9 cellular contexts compared by ENCODE assay signal in genomic region chr6:128519132-128519930, GRCh38. TPM values are rescaled to one million over a fixed set of nuclear protein-coding genes. Genes with fewer than 3 reads are reported as not detected.
A peak's percentile ranks its signal among the peaks of the same experiment; 100 is the strongest.
DNase-seq lines count a peak whose midpoint lies in the region; ATAC-seq, FAIRE-seq and TF ChIP-seq lines count a peak whose summit lies in the region.
"Had no signal": no experiment of that assay in that cellular context is flagged by ENCODE, and none has a peak within 500 bp of the region (broad histone marks: within the 10 kb centered on the region; RNA-seq: fewer than 3 reads in every experiment).

No MANE protein-coding gene starts in this region.

- CTCF ChIA-PET in activated B cell treated with CpG ODN at 0.5 μM for 24 hours (lab: Charles Lee), result no interaction called here
- CTCF ChIA-PET in HepG2 (lab: Yijun Ruan, JAX; ENCODE audit: low intra/inter-chr PET ratio, low total read pairs), result no interaction called here

- TF ChIP-seq EP300 in HepG2 (IDR thresholded peaks at IDR 0.05; ENCODE audit: low read depth in 2 of 2, low read length in 2 of 2), result no peak
- TF ChIP-seq EP300 in HepG2 (CRISPR knock-in tag; IDR thresholded peaks at IDR 0.05; ENCODE audit: borderline replicate concordance), result no peak

- H3K4me1 Mint-ChIP-seq in activated B cell treated with CpG ODN at 0.5 μM for 24 hours, result peaks cover 21% of the 10 kb centered on the region

- in situ Hi-C loops in HepG2 (cut with HindIII; ENCODE audit: extremely low pct_ligation_motif_present, low pct_unique_long_range_greater_than_20kb), result no loop called here

- TF ChIP-seq POLR2A in HepG2 (IDR thresholded peaks at IDR 0.05; ENCODE audit: insufficient read depth in 1 of 2, low read depth in 2 of 2, low read length in 2 of 2), result peak; percentile 10 to 44; a peak in 2 of 4 replicates

- TF ChIP-seq CTCF in LNCaP clone FGC (IDR thresholded peaks at IDR 0.05; ENCODE audit: control insufficient read depth, extremely low read depth, insufficient read depth) (no peak), activated B cell treated with CpG ODN at 0.5 μM for 24 hours (IDR thresholded peaks at IDR 0.05) (no peak), HepG2 (CRISPR knock-in tag; IDR thresholded peaks at IDR 0.05) (peak; percentile 74)

- peak; percentile 31 to 40 for DNase-seq in NCI-H2081 (lab: John Stamatoyannopoulos, UW)
- no peak for DNase-seq in NCI-H2081 treated with DMSO at 0.1 percent for 48 hours (lab: John Stamatoyannopoulos, UW)
- DNase-seq in LNCaP clone FGC (ENCODE audit: low read depth), result no peak
- no peak for DNase-seq in activated B cell treated with CpG ODN at 0.5 μM for 24 hours
- peak; percentile 61 for DNase-seq in dedifferentiated amniotic fluid mesenchymal stem cell (ENCODE audit: extremely low spot score)
- DNase-seq in HepG2 (ENCODE audit: low spot score), result peak; percentile 87
- DNase-seq in stimulated activated CD4-positive, alpha-beta T cell treated with anti-CD3 and anti-CD28 coated beads, Interleukin-4, amount 100 ng/mL, for 48 hours (ENCODE audit: low read depth in 2 of 2), result peak; percentile 7
- DNase-seq: DND-41 had no signal

- peak overlapping the region; percentile 95 for H3K9ac ChIP-seq in HepG2 (ENCODE audit: insufficient read depth, low read depth, low read length)

- no peaks in the 10 kb centered on the region for H3K36me3 Mint-ChIP-seq in activated B cell treated with CpG ODN at 0.5 μM for 24 hours (ENCODE audit: low read depth)

- H3K79me2 ChIP-seq in HepG2 (ENCODE audit: insufficient read depth, low read length), result peaks cover 60% of the 10 kb centered on the region

- H3K27me3 ChIP-seq in HepG2 (ENCODE audit: control insufficient read depth in 1 of 2, insufficient read depth in 2 of 2, low read length in 2 of 2), result no peaks in the 10 kb centered on the region; a peak in 1 of 5 replicates

- peak overlapping the region; percentile 93 for H3K27ac ChIP-seq in HepG2 (ENCODE audit: extremely low read length, insufficient read depth, low read length)

- POLR2A ChIA-PET in activated B cell treated with CpG ODN at 0.5 μM for 24 hours (lab: Charles Lee) (no interaction called here), HepG2 (lab: Yijun Ruan, JAX) (interaction anchor here (1.2 to 6.1 kb wide), 8 partner anchors 9 to 456 kb away, joined by 3 to 134 read pairs (median 10); no protein-coding TSS in a partner anchor)

- H3K9me3 Mint-ChIP-seq in activated B cell treated with CpG ODN at 0.5 μM for 24 hours, result no peaks in the 10 kb centered on the region

- no peak overlapping the region for H3K27ac Mint-ChIP-seq in activated B cell treated with CpG ODN at 0.5 μM for 24 hours

- H3K4me2 ChIP-seq in HepG2 (ENCODE audit: low read depth, low read length), result peak overlapping the region; percentile 88

- FAIRE-seq in HepG2 (lab: Jason Lieb, UNC), result peak; percentile 64

- peaks cover 55% of the 10 kb centered on the region for H3K4me1 ChIP-seq in HepG2 (ENCODE audit: insufficient read depth, low read length)

- no peak for TF ChIP-seq RAD21 in HepG2 (CRISPR knock-in tag; IDR thresholded peaks at IDR 0.05)

- no peak overlapping the region for H2AFZ ChIP-seq in HepG2 (ENCODE audit: low read length)

- peak overlapping the region; percentile 84 for H3K4me3 Mint-ChIP-seq in activated B cell treated with CpG ODN at 0.5 μM for 24 hours

- no peaks in the 10 kb centered on the region; a peak in 1 of 5 replicates for H3K36me3 ChIP-seq in HepG2 (replicated peaks in 1 of 2; ENCODE audit: control insufficient read depth in 1 of 2, insufficient read depth in 2 of 2, low read length in 2 of 2)

- H3K4me3 ChIP-seq in LNCaP clone FGC (ENCODE audit: low read depth, low read length) (peak overlapping the region; percentile 64), HepG2 (replicated peaks in 1 of 3; ENCODE audit: insufficient read depth in 1 of 3, low read depth in 2 of 3, low read length in 3 of 3) (peak overlapping the region; percentile 74 to 98 (median 97))

- no peaks in the 10 kb centered on the region for H3K9me3 ChIP-seq in HepG2 (ENCODE audit: low read length)

- intact Hi-C loops in activated B cell treated with CpG ODN at 0.5 μM for 24 hours (cut with micrococcal nuclease) (loop anchor here (5.0 kb wide), 1 partner anchor 782 kb away; no protein-coding TSS in a partner anchor), HepG2 (cut with micrococcal nuclease; ENCODE audit: unreplicated experiment) (loop anchor here (2.0 to 10.0 kb wide), 3 partner anchors 55 to 515 kb away; no protein-coding TSS in a partner anchor)

- TSS peak; percentile 22 for BruUV-seq in HepG2 (replicated peaks; lab: Mats Ljungman, UMichigan)

- under 1% methylated on average over 27 of the region's 46 CpGs for WGBS in HepG2 (ENCODE audit: low lambda C conversion rate)

- ATAC-seq in activated B cell treated with CpG ODN at 0.5 μM for 24 hours (ENCODE audit: low read depth), result peak; percentile 38
- ATAC-seq in HepG2, result peak; percentile 76
- ATAC-seq in HG03039 (IDR thresholded peaks at IDR 0.05; ENCODE audit: unreplicated experiment), result no peak

- H3K27me3 Mint-ChIP-seq in activated B cell treated with CpG ODN at 0.5 μM for 24 hours, result peaks cover 47% of the 10 kb centered on the region

- H4K20me1 ChIP-seq in HepG2 (ENCODE audit: insufficient read depth, low read length), result peaks cover 17% of the 10 kb centered on the region

TF ChIP-seq in HepG2, 621 proteins besides CTCF, POLR2A, EP300 and RAD21 (continues in another document):
- TF ChIP-seq ZNF569 (CRISPR knock-in tag; IDR thresholded peaks at IDR 0.05; ENCODE audit: borderline replicate concordance) (no peak), AHDC1 (CRISPR knock-in tag; IDR thresholded peaks at IDR 0.05; ENCODE audit: borderline replicate concordance) (0 out of 2 replicates have a peak, but pooled peaks have one; percentile 13)

RNA-seq across cellular contexts. Expression of gene PTPRK, which starts 1.1 kb away (rescaled TPM):
- 14.2 and 14.7 TPM in 2 replicates for total RNA-seq in activated B cell treated with CpG ODN at 0.5 μM for 24 hours
- 52.4 and 98.3 TPM in 2 replicates for total RNA-seq in HepG2 (2016; rRNA removed; fragmentation: Illumina TruSeq; extraction: Trizol)
- total RNA-seq in HepG2 (2016; cell fraction: cytosol; rRNA removed; fragmentation: Illumina TruSeq; extraction: Trizol; ENCODE audit: low read depth), result 29.7 and 32.9 TPM in 2 replicates
- total RNA-seq in HepG2 (2016; cell fraction: insoluble cytoplasmic fraction; rRNA removed; fragmentation: Illumina TruSeq; extraction: Trizol), result 47.0 and 86.4 TPM in 2 replicates
- 36.9 and 39.5 TPM in 2 replicates for total RNA-seq in HepG2 (2016; cell fraction: membrane; rRNA removed; fragmentation: Illumina TruSeq; extraction: Trizol)
- 243 and 259 TPM in 2 replicates for total RNA-seq in HepG2 (2016; cell fraction: nucleus; rRNA removed; fragmentation: Illumina TruSeq; extraction: Trizol)
- polyA plus RNA-seq in HepG2 (2011; rRNA removed), result 40.0 and 43.6 TPM in 2 replicates
- 26.4 and 36.1 TPM in 2 replicates for polyA plus RNA-seq in HepG2 (2011; cell fraction: cytosol; rRNA removed)
- 57.3 and 62.4 TPM in 2 replicates for polyA plus RNA-seq in HepG2 (2011; cell fraction: nucleus; rRNA removed)
- polyA plus RNA-seq in HepG2 (2012), result 74.2 and 81.5 TPM in 2 replicates
- 14.1 and 16.7 TPM in 2 replicates for polyA plus RNA-seq in HepG2 (2016; cell fraction: cytosol; fragmentation: Illumina TruSeq; extraction: Trizol; ENCODE audit: low read depth)
- polyA plus RNA-seq in HepG2 (2016; cell fraction: insoluble cytoplasmic fraction; fragmentation: Illumina TruSeq; extraction: Trizol; ENCODE audit: low read depth), result 36.4 and 38.2 TPM in 2 replicates
- polyA plus RNA-seq in HepG2 (2016; cell fraction: membrane; fragmentation: Illumina TruSeq; extraction: Trizol; ENCODE audit: low read depth), result 17.6 and 19.0 TPM in 2 replicates
- polyA plus RNA-seq in HepG2 (2016; cell fraction: nucleus; fragmentation: Illumina TruSeq; extraction: Trizol; ENCODE audit: insufficient read depth, low read depth), result 68.4 and 81.3 TPM in 2 replicates
- 19.5 and 154 TPM in 2 replicates for polyA minus RNA-seq in HepG2 (2011; rRNA and poly(A)+ RNA removed; ENCODE audit: low replicate concordance)
- 69.6 and 97.5 TPM in 2 replicates for polyA minus RNA-seq in HepG2 (2011; cell fraction: cytosol; rRNA and poly(A)+ RNA removed)
- polyA minus RNA-seq in HepG2 (2011; cell fraction: nucleus; rRNA and poly(A)+ RNA removed), result 726 and 816 TPM in 2 replicates

Comparison
In these comparisons a context has a peak if more than half of its experiments do, and no peak if none do; other contexts are left out.
1. DNase-seq: peak in NCI-H2081 (2 of 2), dedifferentiated amniotic fluid mesenchymal stem cell (single experiment), HepG2 (single experiment) and stimulated activated CD4-positive, alpha-beta T cell treated with anti-CD3 and anti-CD28 coated beads, Interleukin-4, amount 100 ng/mL, for 48 hours (2 of 2); none in NCI-H2081 treated with DMSO at 0.1 percent for 48 hours (single experiment), LNCaP clone FGC (single experiment) and activated B cell treated with CpG ODN at 0.5 μM for 24 hours (single experiment).